1 cellular context compared by ENCODE assay signal in the genomic region with DNA sequence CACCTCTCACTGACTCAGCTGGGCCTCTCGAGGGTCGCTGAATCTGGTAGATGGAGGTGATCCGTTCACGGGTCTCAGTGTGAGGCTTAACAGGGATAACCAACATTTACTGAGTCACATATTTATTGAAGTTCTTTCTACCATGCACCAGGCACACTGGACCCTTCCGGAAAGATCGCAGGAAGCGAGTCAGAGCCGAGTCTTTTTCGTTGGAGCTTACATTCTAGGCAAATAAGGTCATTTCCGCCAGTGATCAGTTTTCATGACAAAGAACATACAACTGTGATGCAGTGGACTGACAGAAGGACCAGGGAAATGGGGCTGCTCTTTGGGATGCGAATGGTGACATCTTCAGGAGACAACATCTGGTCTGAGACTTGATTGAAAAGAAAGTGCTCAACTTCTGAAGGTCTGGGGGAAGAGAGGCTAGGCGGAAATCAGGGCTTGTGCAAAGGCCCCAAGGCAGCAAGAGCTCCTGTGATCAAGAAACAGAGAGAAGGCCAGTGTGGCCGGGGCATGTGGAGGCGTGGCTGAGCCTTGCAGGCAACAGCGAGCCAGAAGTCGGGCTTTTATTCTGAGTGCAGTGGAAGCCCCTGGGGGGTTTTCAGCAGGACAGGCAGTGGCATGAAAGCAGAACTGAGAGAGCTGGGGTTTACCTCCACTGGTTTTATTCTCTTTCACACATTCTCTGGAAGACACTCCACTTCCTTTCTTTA.
TF ChIP-seq lines count a peak whose summit lies in the region.

No MANE protein-coding gene starts in this region.

TF ChIP-seq in GM23338, 12 proteins besides CTCF, POLR2A, EP300 and RAD21 (continued from another document):
- no peak for TF ChIP-seq ZNF462 (CRISPR knock-in tag; IDR thresholded peaks at IDR 0.05)
- TF ChIP-seq ZNF331 (CRISPR knock-in tag; IDR thresholded peaks at IDR 0.05; ENCODE audit: low read depth): no peak
- TF ChIP-seq EZH2 (IDR thresholded peaks at IDR 0.05; ENCODE audit: low read depth, unreplicated experiment): no peak
